ENCODE assay signal across 8 cellular contexts in genomic region chr17:43170140-43170765, GRCh38. TPM values are rescaled to one million over a fixed set of nuclear protein-coding genes. Genes with fewer than 3 reads are reported as not detected.
A peak's percentile ranks its signal among the peaks of the same experiment; 100 is the strongest.
DNase-seq lines count a peak whose midpoint lies in the region; ATAC-seq and TF ChIP-seq lines count a peak whose summit lies in the region.

No MANE protein-coding gene starts in this region.

- ATAC-seq in GM21723 (IDR thresholded peaks at IDR 0.05; ENCODE audit: unreplicated experiment): peak; percentile 75
- peak; percentile 87 for ATAC-seq in PC-3

- POLR2A ChIA-PET in PC-3 (lab: Charles Lee; ENCODE audit: unreplicated experiment): interaction anchor here (1.0 kb wide), 1 partner anchor 45 kb away, joined by 3 read pairs; the partner anchor contains the start of gene BRCA1

- H3K27ac ChIP-seq in PC-3 (ENCODE audit: low read length) (peak overlapping the region; percentile 73), esophagus muscularis mucosa (replicated peaks in 1 of 4) (peak overlapping the region; percentile 97 to 98 (median 97)), muscle layer of colon (ENCODE audit: low read depth, low read length) (peak overlapping the region; percentile 92)

- H3K4me1 Mint-ChIP-seq in activated T-cell treated with anti-CD3 and anti-CD28 coated beads, Interleukin-2, amount 50 U/mL, for 24 hours (ENCODE audit: low read depth): peaks cover 24% of the 10 kb centered on the region

- H2AFZ ChIP-seq in PC-3 (ENCODE audit: low read length): peak overlapping the region; percentile 93

- H4K20me1 ChIP-seq in PC-3 (ENCODE audit: low read length): no peaks in the 10 kb centered on the region

- no peaks in the 10 kb centered on the region for H3K27me3 Mint-ChIP-seq in activated T-cell treated with anti-CD3 and anti-CD28 coated beads, Interleukin-2, amount 50 U/mL, for 24 hours

- peak; percentile 65 for TF ChIP-seq POLR2A in esophagus muscularis mucosa (IDR thresholded peaks at IDR 0.05; ENCODE audit: low read depth)

- CTCF ChIA-PET in PC-3 (lab: Charles Lee): interaction anchor here (0.6 kb wide), 1 partner anchor 43 kb away, joined by 3 read pairs; no protein-coding TSS in a partner anchor

- H3K9me3 ChIP-seq in PC-3 (ENCODE audit: low read length) (no peaks in the 10 kb centered on the region), esophagus muscularis mucosa (no peaks in the 10 kb centered on the region), muscle layer of colon (ENCODE audit: low read length) (no peaks in the 10 kb centered on the region)

- H3F3A ChIP-seq in PC-3 (ENCODE audit: low read length, unreplicated experiment): peaks cover 5% of the 10 kb centered on the region

- H3K4me3 Mint-ChIP-seq in activated T-cell treated with anti-CD3 and anti-CD28 coated beads, Interleukin-2, amount 50 U/mL, for 24 hours: no peak overlapping the region

- peak overlapping the region; percentile 90 for H3K4me3 ChIP-seq in PC-3 (ENCODE audit: low read length)
- H3K4me3 ChIP-seq in esophagus muscularis mucosa: peak overlapping the region; percentile 68 to 79 (median 76)
- H3K4me3 ChIP-seq in muscle layer of colon (ENCODE audit: low read depth in 1 of 2, low read length in 2 of 2): peak overlapping the region; percentile 80 to 93

- TSS peak; percentile 80 for BruUV-seq in PC-3 (replicated peaks; lab: Mats Ljungman, UMichigan)

- H3K9me2 ChIP-seq in PC-3 (replicated peaks; ENCODE audit: low read length): no peaks in the 10 kb centered on the region

- peak overlapping the region; percentile 93 for H3K4me2 ChIP-seq in PC-3 (ENCODE audit: low read length)

- DNase-seq in DMS114 treated with DMSO at 0.1 percent for 48 hours (lab: John Stamatoyannopoulos, UW; ENCODE audit: unreplicated experiment) (peak; percentile 97), KBM-7 (peak; percentile 97), PC-3 (peak; percentile 92), esophagus muscularis mucosa (ENCODE audit: extremely low spot score) (peak; percentile 97)
- DNase-seq in activated T-cell treated with anti-CD3 and anti-CD28 coated beads, Interleukin-2, amount 50 U/mL, for 24 hours: peak; percentile 83
- DNase-seq in stimulated activated CD8-positive, alpha-beta memory T cell treated with anti-CD3 and anti-CD28 coated beads, Interleukin-7, amount 100 ng/mL, for 1 hour (ENCODE audit: low read depth in 2 of 2): peak; percentile 64 to 68

- TF ChIP-seq CTCF in PC-3 (conservative IDR thresholded peaks at IDR 0.05; ENCODE audit: low read depth, low read length): no peak
- no peak for TF ChIP-seq CTCF in esophagus muscularis mucosa (IDR thresholded peaks at IDR 0.05)

- H3K36me3 ChIP-seq in PC-3 (ENCODE audit: low read depth, low read length) (no peaks in the 10 kb centered on the region), esophagus muscularis mucosa (peaks cover 0 to 5% (median 2%) of the 10 kb centered on the region in 4 donors), muscle layer of colon (ENCODE audit: insufficient read depth, low read length) (no peaks in the 10 kb centered on the region)

- intact Hi-C loops in PC-3 (cut with micrococcal nuclease) (loop anchor here (1.0 to 2.0 kb wide), 2 partner anchors 45 to 145 kb away; partner anchors contain the start of genes BRCA1 and RND2), esophagus muscularis mucosa (cut with DNase I) (loop anchor here (5.0 kb wide), 2 partner anchors 37 to 43 kb away; partner anchors contain the start of gene BRCA1)

- no peak overlapping the region for H3K27ac Mint-ChIP-seq in activated T-cell treated with anti-CD3 and anti-CD28 coated beads, Interleukin-2, amount 50 U/mL, for 24 hours

- TF ChIP-seq EP300 in esophagus muscularis mucosa (IDR thresholded peaks at IDR 0.05): no peak

- no peaks in the 10 kb centered on the region for H3K9me3 Mint-ChIP-seq in activated T-cell treated with anti-CD3 and anti-CD28 coated beads, Interleukin-2, amount 50 U/mL, for 24 hours

- WGBS in esophagus muscularis mucosa: under 1% methylated on average over 22 of the region's 27 CpGs

- H3K36me3 Mint-ChIP-seq in activated T-cell treated with anti-CD3 and anti-CD28 coated beads, Interleukin-2, amount 50 U/mL, for 24 hours (ENCODE audit: low read depth): peaks cover 13% of the 10 kb centered on the region

- H3K27me3 ChIP-seq in PC-3 (ENCODE audit: low read length) (no peaks in the 10 kb centered on the region), esophagus muscularis mucosa (no peaks in the 10 kb centered on the region), muscle layer of colon (ENCODE audit: control insufficient read depth in 1 of 2, insufficient read depth in 2 of 2, low read length in 2 of 2) (no peaks in the 10 kb centered on the region)

- H3K4me1 ChIP-seq in PC-3 (ENCODE audit: insufficient read depth, low read length) (peaks cover 11% of the 10 kb centered on the region), esophagus muscularis mucosa (peaks cover 43 to 55% (median 50%) of the 10 kb centered on the region in 4 donors), muscle layer of colon (ENCODE audit: insufficient read depth, low read length) (peaks cover 31% of the 10 kb centered on the region)

- peaks cover 43% of the 10 kb centered on the region for H3K79me2 ChIP-seq in PC-3 (ENCODE audit: low read length)

- in situ Hi-C loops in KBM-7 (cut with MboI; ENCODE audit: low pct_unique_long_range_greater_than_20kb, low sequenced_read_pairs): no loop called here

- peak overlapping the region; percentile 89 for H3K9ac ChIP-seq in PC-3 (ENCODE audit: low read length)
- peak overlapping the region; percentile 87 for H3K9ac ChIP-seq in muscle layer of colon (ENCODE audit: low read length)

RNA-seq across cellular contexts. Expression of gene NBR1, which starts 0.8 kb away (rescaled TPM):
- total RNA-seq in PC-3 (2014; rRNA removed) (24.1 and 30.0 TPM in 2 replicates), esophagus muscularis mucosa (100 to 1,000 TPM in 3 of 4 donors, 10 to 100 TPM in 1; 83.3 to 156 (median 104) TPM)

RNA-seq across cellular contexts. Expression of gene TMEM106A, which starts 41.4 kb away (rescaled TPM):
- not detected in 2 replicates for total RNA-seq in PC-3 (2014; rRNA removed)
- total RNA-seq in esophagus muscularis mucosa: 1 to 10 TPM; 3.3 to 6.2 (median 3.7) TPM

RNA-seq across cellular contexts. Expression of gene BRCA1, which starts 45.1 kb away (rescaled TPM):
- total RNA-seq in PC-3 (2014; rRNA removed) (31.8 and 36.3 TPM in 2 replicates), esophagus muscularis mucosa (1 to 10 TPM; 3.1 to 7.6 (median 4.7) TPM)

RNA-seq across cellular contexts. Expression of gene CCDC200, which starts 58.2 kb away (rescaled TPM):
- total RNA-seq in PC-3 (2014; rRNA removed) (not detected in 2 replicates), esophagus muscularis mucosa (not detected)

Comparison
In these comparisons a context has a peak if more than half of its experiments do, and no peak if none do; other contexts are left out.
1. Peak in every context shown above with its lines: DNase-seq, ATAC-seq, H3K4me3 ChIP-seq and H3K27ac ChIP-seq.